1 cellular context compared by ENCODE assay signal in the genomic region with DNA sequence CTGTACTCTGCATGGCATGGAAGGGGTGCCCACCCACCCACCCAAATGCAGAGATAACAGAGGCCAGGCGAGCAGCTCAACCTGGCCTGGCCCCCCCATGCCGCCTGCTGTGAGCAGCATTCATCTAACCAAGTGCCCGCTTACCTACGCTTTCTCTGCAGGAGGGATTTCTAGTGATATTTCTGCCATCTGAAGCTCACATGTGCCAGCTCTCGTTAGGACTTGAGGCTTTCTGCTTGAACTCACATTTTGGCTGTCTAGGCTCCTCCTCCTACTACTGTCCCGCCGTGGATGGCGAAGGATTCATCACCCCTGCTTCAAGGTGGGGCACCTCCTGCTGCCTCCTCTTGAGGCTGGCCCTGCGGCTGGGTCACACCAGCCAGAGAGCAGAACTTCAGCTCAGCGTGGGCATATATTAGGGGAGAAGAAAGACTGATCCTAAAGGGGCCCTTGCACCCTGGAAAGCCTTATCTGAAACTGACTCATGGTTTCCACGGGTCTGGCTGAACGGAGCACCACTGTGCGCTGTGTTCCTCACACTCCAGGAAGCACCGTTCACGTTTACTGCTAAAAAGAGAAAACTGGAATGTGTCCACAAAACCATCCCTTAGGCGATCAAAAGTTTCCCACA.
TF ChIP-seq lines count a peak whose summit lies in the region.

No MANE protein-coding gene starts in this region.

TF ChIP-seq in GM23338, 12 proteins besides CTCF, POLR2A, EP300 and RAD21 (continued from another document):
- TF ChIP-seq CREB1 (CRISPR knock-in tag; IDR thresholded peaks at IDR 0.05; ENCODE audit: low read depth) (no peak), STAT1 (IDR thresholded peaks at IDR 0.05; ENCODE audit: unreplicated experiment) (no peak), ZNF114 (CRISPR knock-in tag; IDR thresholded peaks at IDR 0.05) (no peak), POLR2AphosphoS5 (IDR thresholded peaks at IDR 0.05; ENCODE audit: low read depth) (no peak), EZH2phosphoT487 (IDR thresholded peaks at IDR 0.05; ENCODE audit: unreplicated experiment) (no peak)
- TF ChIP-seq, protein P1, sequence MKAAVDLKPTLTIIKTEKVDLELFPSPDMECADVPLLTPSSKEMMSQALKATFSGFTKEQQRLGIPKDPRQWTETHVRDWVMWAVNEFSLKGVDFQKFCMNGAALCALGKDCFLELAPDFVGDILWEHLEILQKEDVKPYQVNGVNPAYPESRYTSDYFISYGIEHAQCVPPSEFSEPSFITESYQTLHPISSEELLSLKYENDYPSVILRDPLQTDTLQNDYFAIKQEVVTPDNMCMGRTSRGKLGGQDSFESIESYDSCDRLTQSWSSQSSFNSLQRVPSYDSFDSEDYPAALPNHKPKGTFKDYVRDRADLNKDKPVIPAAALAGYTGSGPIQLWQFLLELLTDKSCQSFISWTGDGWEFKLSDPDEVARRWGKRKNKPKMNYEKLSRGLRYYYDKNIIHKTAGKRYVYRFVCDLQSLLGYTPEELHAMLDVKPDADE (IDR thresholded peaks at IDR 0.05) = no peak
- TF ChIP-seq, protein P2, sequence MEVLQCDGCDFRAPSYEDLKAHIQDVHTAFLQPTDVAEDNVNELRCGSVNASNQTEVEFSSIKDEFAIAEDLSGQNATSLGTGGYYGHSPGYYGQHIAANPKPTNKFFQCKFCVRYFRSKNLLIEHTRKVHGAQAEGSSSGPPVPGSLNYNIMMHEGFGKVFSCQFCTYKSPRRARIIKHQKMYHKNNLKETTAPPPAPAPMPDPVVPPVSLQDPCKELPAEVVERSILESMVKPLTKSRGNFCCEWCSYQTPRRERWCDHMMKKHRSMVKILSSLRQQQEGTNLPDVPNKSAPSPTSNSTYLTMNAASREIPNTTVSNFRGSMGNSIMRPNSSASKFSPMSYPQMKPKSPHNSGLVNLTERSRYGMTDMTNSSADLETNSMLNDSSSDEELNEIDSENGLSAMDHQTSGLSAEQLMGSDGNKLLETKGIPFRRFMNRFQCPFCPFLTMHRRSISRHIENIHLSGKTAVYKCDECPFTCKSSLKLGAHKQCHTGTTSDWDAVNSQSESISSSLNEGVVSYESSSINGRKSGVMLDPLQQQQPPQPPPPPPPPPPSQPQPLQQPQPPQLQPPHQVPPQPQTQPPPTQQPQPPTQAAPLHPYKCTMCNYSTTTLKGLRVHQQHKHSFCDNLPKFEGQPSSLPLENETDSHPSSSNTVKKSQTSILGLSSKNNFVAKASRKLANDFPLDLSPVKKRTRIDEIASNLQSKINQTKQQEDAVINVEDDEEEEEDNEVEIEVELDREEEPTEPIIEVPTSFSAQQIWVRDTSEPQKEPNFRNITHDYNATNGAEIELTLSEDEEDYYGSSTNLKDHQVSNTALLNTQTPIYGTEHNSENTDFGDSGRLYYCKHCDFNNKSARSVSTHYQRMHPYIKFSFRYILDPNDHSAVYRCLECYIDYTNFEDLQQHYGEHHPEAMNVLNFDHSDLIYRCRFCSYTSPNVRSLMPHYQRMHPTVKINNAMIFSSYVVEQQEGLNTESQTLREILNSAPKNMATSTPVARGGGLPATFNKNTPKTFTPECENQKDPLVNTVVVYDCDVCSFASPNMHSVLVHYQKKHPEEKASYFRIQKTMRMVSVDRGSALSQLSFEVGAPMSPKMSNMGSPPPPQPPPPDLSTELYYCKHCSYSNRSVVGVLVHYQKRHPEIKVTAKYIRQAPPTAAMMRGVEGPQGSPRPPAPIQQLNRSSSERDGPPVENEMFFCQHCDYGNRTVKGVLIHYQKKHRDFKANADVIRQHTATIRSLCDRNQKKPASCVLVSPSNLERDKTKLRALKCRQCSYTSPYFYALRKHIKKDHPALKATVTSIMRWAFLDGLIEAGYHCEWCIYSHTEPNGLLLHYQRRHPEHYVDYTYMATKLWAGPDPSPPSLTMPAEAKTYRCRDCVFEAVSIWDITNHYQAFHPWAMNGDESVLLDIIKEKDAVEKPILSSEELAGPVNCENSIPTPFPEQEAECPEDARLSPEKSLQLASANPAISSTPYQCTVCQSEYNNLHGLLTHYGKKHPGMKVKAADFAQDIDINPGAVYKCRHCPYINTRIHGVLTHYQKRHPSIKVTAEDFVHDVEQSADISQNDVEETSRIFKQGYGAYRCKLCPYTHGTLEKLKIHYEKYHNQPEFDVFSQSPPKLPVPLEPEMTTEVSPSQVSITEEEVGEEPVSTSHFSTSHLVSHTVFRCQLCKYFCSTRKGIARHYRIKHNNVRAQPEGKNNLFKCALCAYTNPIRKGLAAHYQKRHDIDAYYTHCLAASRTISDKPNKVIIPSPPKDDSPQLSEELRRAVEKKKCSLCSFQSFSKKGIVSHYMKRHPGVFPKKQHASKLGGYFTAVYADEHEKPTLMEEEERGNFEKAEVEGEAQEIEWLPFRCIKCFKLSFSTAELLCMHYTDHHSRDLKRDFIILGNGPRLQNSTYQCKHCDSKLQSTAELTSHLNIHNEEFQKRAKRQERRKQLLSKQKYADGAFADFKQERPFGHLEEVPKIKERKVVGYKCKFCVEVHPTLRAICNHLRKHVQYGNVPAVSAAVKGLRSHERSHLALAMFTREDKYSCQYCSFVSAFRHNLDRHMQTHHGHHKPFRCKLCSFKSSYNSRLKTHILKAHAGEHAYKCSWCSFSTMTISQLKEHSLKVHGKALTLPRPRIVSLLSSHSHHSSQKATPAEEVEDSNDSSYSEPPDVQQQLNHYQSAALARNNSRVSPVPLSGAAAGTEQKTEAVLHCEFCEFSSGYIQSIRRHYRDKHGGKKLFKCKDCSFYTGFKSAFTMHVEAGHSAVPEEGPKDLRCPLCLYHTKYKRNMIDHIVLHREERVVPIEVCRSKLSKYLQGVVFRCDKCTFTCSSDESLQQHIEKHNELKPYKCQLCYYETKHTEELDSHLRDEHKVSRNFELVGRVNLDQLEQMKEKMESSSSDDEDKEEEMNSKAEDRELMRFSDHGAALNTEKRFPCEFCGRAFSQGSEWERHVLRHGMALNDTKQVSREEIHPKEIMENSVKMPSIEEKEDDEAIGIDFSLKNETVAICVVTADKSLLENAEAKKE (CRISPR knock-in tag; IDR thresholded peaks at IDR 0.05) = no peak
